8 cellular contexts compared by ENCODE assay signal in genomic region chr13:110137677-110138008, GRCh38.
A peak's percentile ranks its signal among the peaks of the same experiment; 100 is the strongest.
DNase-seq lines count a peak whose midpoint lies in the region; ATAC-seq and TF ChIP-seq lines count a peak whose summit lies in the region.

No MANE protein-coding gene starts in this region.

- DNase-seq in NCI-H82 (lab: John Stamatoyannopoulos, UW), result peak; percentile 65
- no peak for DNase-seq in NCI-H82 treated with DMSO at 0.1 percent for 48 hours (lab: John Stamatoyannopoulos, UW; ENCODE audit: unreplicated experiment)
- peak; percentile 30 for DNase-seq in HuH-7 (ENCODE audit: low spot score)
- DNase-seq in epithelial cell of proximal tubule (ENCODE audit: low read depth), result no peak
- DNase-seq in naive thymus-derived CD4-positive, alpha-beta T cell, result no peak
- DNase-seq in NK-92 treated with Interleukin-12 subunit alpha and Interleukin-12 subunit beta, amount 100 ng/mL, for 24 hours (lab: John Stamatoyannopoulos, UW), result no peak

- POLR2A ChIA-PET in naive thymus-derived CD4-positive, alpha-beta T cell (lab: Charles Lee), result no interaction called here

- no peak overlapping the region for H3K27ac ChIP-seq in naive thymus-derived CD4-positive, alpha-beta T cell (ENCODE audit: low read depth, low read length)

- CTCF ChIA-PET in naive thymus-derived CD4-positive, alpha-beta T cell (lab: Charles Lee), result no interaction called here

- H3K4me3 ChIP-seq in epithelial cell of proximal tubule (ENCODE audit: low read depth, low read length), result peak overlapping the region; percentile 66
- peak overlapping the region; percentile 38 for H3K4me3 ChIP-seq in naive thymus-derived CD4-positive, alpha-beta T cell (ENCODE audit: low read length)

- H3K27me3 ChIP-seq in naive thymus-derived CD4-positive, alpha-beta T cell (ENCODE audit: control insufficient read depth in 2 of 2, insufficient read depth in 2 of 2, low read length in 2 of 2), result no peaks in the 10 kb centered on the region

- H3K27me3 Mint-ChIP-seq in T-helper 1 cell treated with Interleukin-12 subunit alpha and Interleukin-12 subunit beta and Interleukin-4 antibody, amounts not matched to agents 30 μg/mL and 1 μg/mL, for 36 hours (ENCODE audit: low read depth), result peaks cover 41% of the 10 kb centered on the region
- peaks cover 27 to 49% (median 41%) of the 10 kb centered on the region in 5 donors for H3K27me3 Mint-ChIP-seq in naive thymus-derived CD4-positive, alpha-beta T cell

- TF ChIP-seq CTCF in epithelial cell of proximal tubule (conservative IDR thresholded peaks at IDR 0.05; ENCODE audit: low read depth, low read length), result peak; percentile 52

- intact Hi-C loops in naive thymus-derived CD4-positive, alpha-beta T cell (cut with micrococcal nuclease), result loop anchor here in 1 of 2 donors (5.0 kb wide), 1 partner anchor 350 kb away; the partner anchor contains the start of gene IRS2

- peaks cover 4 to 6% of the 10 kb centered on the region in 2 donors for H3K4me1 ChIP-seq in naive thymus-derived CD4-positive, alpha-beta T cell (ENCODE audit: control insufficient read depth in 2 of 2, insufficient read depth in 2 of 2, low read length in 2 of 2)

- H3K9me3 ChIP-seq in naive thymus-derived CD4-positive, alpha-beta T cell (ENCODE audit: control insufficient read depth in 2 of 3, low read length in 3 of 3), result no peaks in the 10 kb centered on the region

- peak overlapping the region; percentile 53 for H3K27ac Mint-ChIP-seq in T-helper 1 cell treated with Interleukin-12 subunit alpha and Interleukin-12 subunit beta and Interleukin-4 antibody, amounts not matched to agents 30 μg/mL and 1 μg/mL, for 36 hours
- peak overlapping the region in 3 of 9 donors; percentile 20 to 66 (median 38) for H3K27ac Mint-ChIP-seq in naive thymus-derived CD4-positive, alpha-beta T cell

- peak overlapping the region; percentile 81 for H3K4me3 Mint-ChIP-seq in T-helper 1 cell treated with Interleukin-12 subunit alpha and Interleukin-12 subunit beta and Interleukin-4 antibody, amounts not matched to agents 30 μg/mL and 1 μg/mL, for 36 hours
- H3K4me3 Mint-ChIP-seq in naive thymus-derived CD4-positive, alpha-beta T cell, result peak overlapping the region; percentile 65 to 85 (median 80)

- no peaks in the 10 kb centered on the region for H3K9me3 Mint-ChIP-seq in T-helper 1 cell treated with Interleukin-12 subunit alpha and Interleukin-12 subunit beta and Interleukin-4 antibody, amounts not matched to agents 30 μg/mL and 1 μg/mL, for 36 hours
- H3K9me3 Mint-ChIP-seq in naive thymus-derived CD4-positive, alpha-beta T cell, result peaks cover 0 to 10% (median 7%) of the 10 kb centered on the region in 11 donors

- H3K36me3 Mint-ChIP-seq in T-helper 1 cell treated with Interleukin-12 subunit alpha and Interleukin-12 subunit beta and Interleukin-4 antibody, amounts not matched to agents 30 μg/mL and 1 μg/mL, for 36 hours (ENCODE audit: low read depth), result no peaks in the 10 kb centered on the region
- H3K36me3 Mint-ChIP-seq in naive thymus-derived CD4-positive, alpha-beta T cell, result no peaks in the 10 kb centered on the region

- ATAC-seq in GM21619 (IDR thresholded peaks at IDR 0.05; ENCODE audit: unreplicated experiment), result peak; percentile 79
- peak; percentile 56 for ATAC-seq in naive thymus-derived CD4-positive, alpha-beta T cell

- peaks cover 12% of the 10 kb centered on the region for H3K4me1 Mint-ChIP-seq in T-helper 1 cell treated with Interleukin-12 subunit alpha and Interleukin-12 subunit beta and Interleukin-4 antibody, amounts not matched to agents 30 μg/mL and 1 μg/mL, for 36 hours (ENCODE audit: low read depth)
- H3K4me1 Mint-ChIP-seq in naive thymus-derived CD4-positive, alpha-beta T cell, result peaks cover 9 to 15% (median 11%) of the 10 kb centered on the region in 7 donors

- no peaks in the 10 kb centered on the region for H3K36me3 ChIP-seq in naive thymus-derived CD4-positive, alpha-beta T cell (ENCODE audit: control insufficient read depth in 2 of 3, insufficient read depth in 3 of 3, low read length in 3 of 3)

Comparison
In these comparisons a context has a peak if more than half of its experiments do, and no peak if none do; other contexts are left out.
1. DNase-seq: peak in NCI-H82 (single experiment) and HuH-7 (single experiment); none in NCI-H82 treated with DMSO at 0.1 percent for 48 hours (single experiment), epithelial cell of proximal tubule (single experiment), naive thymus-derived CD4-positive, alpha-beta T cell (0 of 9) and NK-92 treated with Interleukin-12 subunit alpha and Interleukin-12 subunit beta, amount 100 ng/mL, for 24 hours (single experiment).